In the genomic region with DNA sequence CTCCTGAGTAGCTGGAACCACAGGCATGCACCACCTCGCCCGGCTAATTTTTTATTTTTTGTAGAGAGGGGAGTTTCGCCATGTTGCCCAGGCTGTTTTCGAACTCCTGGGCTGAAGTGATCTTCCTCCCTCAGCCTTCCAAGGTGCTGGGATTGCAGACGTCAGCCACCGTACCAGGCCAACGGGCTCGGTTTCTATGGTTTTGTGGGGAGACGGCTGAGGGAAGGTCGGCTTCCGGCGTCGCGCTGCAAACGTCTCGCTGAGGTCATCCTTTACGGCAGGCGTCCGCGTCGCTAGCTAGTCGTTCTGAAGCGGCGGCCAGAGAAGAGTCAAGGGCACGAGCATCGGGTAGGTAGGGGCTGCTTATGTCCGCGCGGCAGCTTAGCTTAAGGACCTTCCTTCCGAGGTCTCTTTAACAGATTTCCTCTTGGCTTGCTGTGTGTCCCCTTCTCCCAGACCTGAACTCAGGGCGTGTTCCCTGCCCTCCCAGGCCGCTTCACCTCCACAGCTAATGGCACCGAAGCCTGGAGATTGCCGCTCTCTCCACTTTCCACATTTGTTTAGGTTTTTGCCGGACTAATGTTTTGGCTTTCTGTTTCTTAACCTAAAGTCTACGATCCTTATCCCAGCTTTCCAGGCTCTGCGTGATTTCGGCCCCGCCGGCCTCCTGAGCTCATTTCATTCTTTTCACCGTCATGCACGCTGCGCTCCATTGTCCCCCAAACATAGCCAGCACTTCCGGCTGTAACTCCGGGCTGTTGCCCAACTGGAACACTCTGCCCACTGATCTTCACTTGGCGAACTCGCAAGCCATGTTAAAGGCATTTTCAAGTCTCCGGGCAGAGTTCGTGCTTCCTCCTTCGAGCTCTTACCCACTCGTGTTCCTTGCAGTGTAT, we compare ENCODE assay signal across 8 cellular contexts. TPM values are rescaled to one million over a fixed set of nuclear protein-coding genes. Genes with fewer than 3 reads are reported as not detected.
DNase-seq lines count a peak whose midpoint lies in the region; ATAC-seq and TF ChIP-seq lines count a peak whose summit lies in the region.

NDUFS5 (plus strand) TSS at position 300 of the 896 bp plus-strand sequence. CDS start 2,375 bp downstream, outside the sequence.

- H3K4me1 ChIP-seq in spleen: peaks cover 5 to 48% (median 23%) of the 10 kb centered on the region in 6 donors

- peak within 1 kb of the TSS; percentile 86 for H3K27ac ChIP-seq in caudate nucleus (ENCODE audit: low read depth, low read length)
- peak within 1 kb of the TSS; percentile 89 to 95 (median 94) for H3K27ac ChIP-seq in spleen

- H3K27me3 ChIP-seq in spleen (replicated peaks in 1 of 7): no peaks in the 10 kb centered on the region

- DNase-seq in ACHN (peak; percentile 91), NCI-H226 (peak; percentile 94), caudate nucleus (lab: John Stamatoyannopoulos, UW) (peak; percentile 25 to 93 (median 79)), inferior parietal cortex (ENCODE audit: extremely low spot score) (peak; percentile 86), spleen (peak; percentile 97)
- peak; percentile 58 to 65 (median 62) for DNase-seq in activated CD4-positive, CD25-positive, alpha-beta regulatory T cell (lab: John Stamatoyannopoulos, UW)

- intact Hi-C loops in spleen (cut with DNase I; ENCODE audit: low total_unique reads): no loop called here

- TF ChIP-seq POLR2A in spleen (IDR thresholded peaks at IDR 0.05): peak; percentile 8 to 80 (median 52)

- ATAC-seq in GM18907 (IDR thresholded peaks at IDR 0.05; ENCODE audit: unreplicated experiment) (peak; percentile 85), HG03159 (IDR thresholded peaks at IDR 0.05; ENCODE audit: unreplicated experiment) (peak; percentile 78)

- WGBS in spleen, 5 donors: 0 to 1% (median 0%) methylated on average over 48 to 51 of the region's 51 CpGs

- peaks cover 0 to 33% (median 28%) of the 10 kb centered on the region in 6 donors for H3K36me3 ChIP-seq in spleen

- H3K9me3 ChIP-seq in spleen: no peaks in the 10 kb centered on the region

- TF ChIP-seq CTCF in spleen (IDR thresholded peaks at IDR 0.05 in 8 of 11, conservative IDR thresholded peaks at IDR 0.05 in 3 of 11): no peak

- H3K4me3 ChIP-seq in spleen: peak within 1 kb of the TSS; percentile 52 to 76 (median 68)

- in situ Hi-C loops in ACHN (cut with HindIII; ENCODE audit: low pct_ligation_motif_present, low pct_unique_long_range_greater_than_20kb, low sequenced_read_pairs): no loop called here

RNA-seq across cellular contexts. Expression of gene NDUFS5, which starts in this region (rescaled TPM):
- total RNA-seq in spleen: 100 to 1,000 TPM in 5 of 7 donors, 10 to 100 TPM in 2; 89.7 to 296 (median 120) TPM
- polyA plus RNA-seq in spleen: 100 to 1,000 TPM; 292 to 338 (median 297) TPM

Comparison
In these comparisons a context has a peak if more than half of its experiments do, and no peak if none do; other contexts are left out.
1. Peak in every context shown above with its lines: DNase-seq, ATAC-seq, H3K4me3 ChIP-seq and H3K27ac ChIP-seq.